ENCODE assay signal across 16 cellular contexts in the genomic region with DNA sequence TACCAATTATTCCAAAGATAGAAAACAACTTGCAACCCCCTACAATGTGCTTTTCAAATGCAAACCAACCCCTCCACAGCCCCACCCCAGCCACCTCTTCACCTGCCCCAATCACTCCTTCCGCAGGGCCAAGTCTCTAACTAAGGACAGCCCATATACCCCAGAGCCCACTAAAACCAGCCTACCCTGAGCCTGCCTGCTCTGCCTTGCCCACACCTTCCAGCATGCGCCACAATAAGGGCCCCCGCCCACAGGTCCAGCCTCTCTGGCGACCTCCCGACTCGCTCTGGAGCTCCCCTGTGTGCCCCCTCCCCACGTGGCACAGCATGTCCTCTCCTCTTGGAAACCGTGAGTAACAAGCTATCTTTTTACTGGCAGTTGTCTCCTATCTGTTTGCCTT. TPM values are rescaled to one million over a fixed set of nuclear protein-coding genes. Genes with fewer than 3 reads are reported as not detected.
A peak's percentile ranks its signal among the peaks of the same experiment; 100 is the strongest.
DNase-seq lines count a peak whose midpoint lies in the region; ATAC-seq, FAIRE-seq and TF ChIP-seq lines count a peak whose summit lies in the region.
"Had no signal": no experiment of that assay in that cellular context is flagged by ENCODE, and none has a peak within 500 bp of the region (broad histone marks: within the 10 kb centered on the region; RNA-seq: fewer than 3 reads in every experiment).

No MANE protein-coding gene starts in this region.

- 0 out of 2 replicates have a peak overlapping the region, but pooled peaks have one; percentile 43 for H3K27ac Mint-ChIP-seq in HFFc6
- H3K27ac Mint-ChIP-seq: CD4-positive, alpha-beta T cell had no signal

- no peak overlapping the region for H2BK120ac ChIP-seq in H1 (replicated peaks; ENCODE audit: low read depth, low read length)

- no peak for ATAC-seq in GM21447 (IDR thresholded peaks at IDR 0.05; ENCODE audit: unreplicated experiment)
- ATAC-seq: K562, SK-N-SH treated with all-trans-retinoic acid at 6 μM for 48 hours had no signal

- DNase-seq in HFFc6 (no peak), H1 (ENCODE audit: low read depth in 1 of 2, low spot score in 2 of 2) (peak in 1 of 2 experiments; percentile 75), mesenteric fat pad (ENCODE audit: low spot score) (peak; percentile 74), NCI-H2196 (lab: John Stamatoyannopoulos, UW; ENCODE audit: unreplicated experiment) (no peak), caudate nucleus (lab: John Stamatoyannopoulos, UW) (no peak), anterior cingulate cortex (lab: John Stamatoyannopoulos, UW) (no peak)
- DNase-seq: activated effector memory CD4-positive, alpha-beta T cell treated with anti-CD3 and anti-CD28 coated beads, Interleukin-2, amount 50 U/mL, for 16 hours; CD4-positive, alpha-beta T cell; naive B cell; stimulated activated naive CD4-positive, alpha-beta T cell had no signal

- peak overlapping the region; percentile 47; the same call in 1 of the 2 replicates for H2BK5ac ChIP-seq in H1 (ENCODE audit: low read depth, low read length)

- peaks cover 4% of the 10 kb centered on the region; the same call in 1 of the 2 replicates for H3K36me3 Mint-ChIP-seq in HFFc6 (ENCODE audit: low read depth)

- peak overlapping the region in 3 of 4 experiments; percentile 61 to 73 (median 65); a peak in 4 of 7 replicates for H3K9ac ChIP-seq in H1 (replicated peaks in 1 of 4; ENCODE audit: extremely low read depth in 1 of 4, low read depth in 3 of 4, low read length in 3 of 4)
- H3K9ac ChIP-seq in skeletal muscle tissue (ENCODE audit: low read depth in 1 of 3, low read length in 3 of 3), result peak overlapping the region; percentile 27 to 47 (median 30)

- no peak overlapping the region for H3K23ac ChIP-seq in H1 (ENCODE audit: insufficient read length)

- no peak overlapping the region for H3K4ac ChIP-seq in H1 (replicated peaks; ENCODE audit: insufficient read length, low read depth, low read length)

- peaks cover 49% of the 10 kb centered on the region for H3K4me1 Mint-ChIP-seq in HFFc6 (ENCODE audit: low read depth)

- no peak overlapping the region for H3K4me3 Mint-ChIP-seq in HFFc6
- H3K4me3 Mint-ChIP-seq: CD4-positive, alpha-beta T cell; naive B cell had no signal

- H3K18ac ChIP-seq in H1 (ENCODE audit: extremely low read depth, low read length), result peak overlapping the region; percentile 79

- CTCF ChIA-PET in H1 (lab: Charles Lee; ENCODE audit: partially characterized antibody), result interaction anchor here (0.9 to 4.2 kb wide), 9 partner anchors 9 to 181 kb away, joined by 3 to 19 read pairs (median 4); no protein-coding TSS in a partner anchor

- H4K91ac ChIP-seq in H1 (replicated peaks; ENCODE audit: insufficient read length, low read length), result no peak overlapping the region

- no peaks in the 10 kb centered on the region for H3K27me3 Mint-ChIP-seq in HFFc6 (ENCODE audit: insufficient read depth)

- H3K4me1 ChIP-seq in H1 (replicated peaks in 1 of 4; ENCODE audit: control insufficient read depth in 3 of 4, insufficient read depth in 4 of 4, low read length in 3 of 4) (peaks cover 10 to 29% (median 15%) of the 10 kb centered on the region in 4 experiments), skeletal muscle tissue (ENCODE audit: control insufficient read depth in 3 of 3, insufficient read depth in 3 of 3, low read length in 3 of 3) (peaks cover 24 to 34% (median 28%) of the 10 kb centered on the region in 3 donors)

- no peaks in the 10 kb centered on the region for H3K79me1 ChIP-seq in H1 (ENCODE audit: low read depth, low read length)

- H4K20me1 ChIP-seq in H1 (replicated peaks in 1 of 2; ENCODE audit: control insufficient read depth in 1 of 2, insufficient read depth in 2 of 2, low read length in 2 of 2), result no peaks in the 10 kb centered on the region

- H3K36me3 ChIP-seq in H1 (ENCODE audit: control insufficient read depth in 2 of 4, insufficient read depth in 4 of 4, low read length in 3 of 4) (no peaks in the 10 kb centered on the region), skeletal muscle tissue (ENCODE audit: control insufficient read depth in 3 of 3, insufficient read depth in 3 of 3, low read length in 3 of 3) (no peaks in the 10 kb centered on the region)
- H3K36me3 ChIP-seq: adrenal gland, left ventricle myocardium inferior had no signal

- H3K27ac ChIP-seq in H1 (ENCODE audit: low read depth, low read length) (peak overlapping the region; percentile 16; the same call in 1 of the 2 replicates), skeletal muscle tissue (ENCODE audit: low read depth, low read length) (peak overlapping the region; percentile 56), caudate nucleus (ENCODE audit: low read depth, low read length) (no peak overlapping the region)
- H3K27ac ChIP-seq: left ventricle myocardium inferior had no signal

- no peak for TF ChIP-seq RAD21 in H1 (IDR thresholded peaks at IDR 0.05 in 1 of 2, conservative IDR thresholded peaks at IDR 0.05 in 1 of 2; ENCODE audit: low read depth in 2 of 2, low read length in 2 of 2)

- peak in 1 of 2 experiments; percentile 74; a peak in 1 of 3 replicates for TF ChIP-seq POLR2A in H1 (IDR thresholded peaks at IDR 0.05; ENCODE audit: control extremely low read depth in 1 of 2, low read depth in 2 of 2, low read length in 2 of 2)

- H2BK15ac ChIP-seq in H1 (ENCODE audit: low read length), result no peak overlapping the region

- no peak overlapping the region for H2AFZ ChIP-seq in H1 (ENCODE audit: low read length)

- no peak overlapping the region for H3K56ac ChIP-seq in H1 (replicated peaks; ENCODE audit: insufficient read length, low read depth, low read length)

- no peak overlapping the region; the same call in 1 of the 2 replicates for H2AK5ac ChIP-seq in H1 (ENCODE audit: low read depth, low read length)

- H3K9me3 ChIP-seq in H1 (ENCODE audit: insufficient read depth in 2 of 2, low read depth in 1 of 2, low read length in 1 of 2) (peaks cover 0 to 4% of the 10 kb centered on the region in 2 experiments; a peak in 1 of 4 replicates), skeletal muscle tissue (ENCODE audit: control insufficient read depth in 3 of 3, low read length in 3 of 3) (no peaks in the 10 kb centered on the region)
- H3K9me3 ChIP-seq: adrenal gland had no signal

- H3K9me3 Mint-ChIP-seq in HFFc6, result no peaks in the 10 kb centered on the region
- H3K9me3 Mint-ChIP-seq: CD4-positive, alpha-beta T cell had no signal

- no peak overlapping the region for H2BK20ac ChIP-seq in H1 (ENCODE audit: low read length)

- TF ChIP-seq CTCF in HFFc6 (IDR thresholded peaks at IDR 0.05) (no peak), H1 (IDR thresholded peaks at IDR 0.05; ENCODE audit: control extremely low read depth in 1 of 3, insufficient read depth in 1 of 3, low read depth in 1 of 3, low read length in 3 of 3) (no peak)

- no peaks in the 10 kb centered on the region for H3K79me2 ChIP-seq in H1 (ENCODE audit: control insufficient read depth in 1 of 2, insufficient read depth in 2 of 2, low read length in 2 of 2)

- no peak overlapping the region for H4K5ac ChIP-seq in H1 (ENCODE audit: insufficient read length, low read depth, low read length)

- 0% methylated on average over 5 of the region's 8 CpGs; no CpG with 5 or more reads in 1 of the 2 experiments for WGBS in H1 (ENCODE audit: extremely low coverage in 1 of 2, insufficient coverage in 1 of 2, insufficient read length in 1 of 2, insufficient replicate concordance in 2 of 2, low coverage in 1 of 2, low lambda C conversion rate in 2 of 2, missing lambda C conversion rate in 1 of 2), 2 experiments

- peaks cover 10% of the 10 kb centered on the region for H3K23me2 ChIP-seq in H1 (ENCODE audit: low read depth, low read length)

- H3K4me3 ChIP-seq in H1 (ENCODE audit: extremely low read depth in 1 of 4, insufficient read depth in 2 of 4, low read depth in 3 of 4, low read length in 4 of 4) (peak overlapping the region; percentile 20 to 59 (median 44)), skeletal muscle tissue (ENCODE audit: low read length in 3 of 3) (peak overlapping the region in 2 of 3 donors; percentile 29 to 52)
- H3K4me3 ChIP-seq: adrenal gland, K562 had no signal

- peak overlapping the region; percentile 96; the same call in 1 of the 2 replicates for H2BK12ac ChIP-seq in H1 (ENCODE audit: low read depth, low read length)

- peak; percentile 13 for FAIRE-seq in H1 (lab: Jason Lieb, UNC)
- FAIRE-seq: K562 had no signal

- POLR2A ChIA-PET in H1 (lab: Charles Lee; ENCODE audit: partially characterized antibody), result interaction anchor here (0.6 to 2.0 kb wide), 14 partner anchors 8 to 399 kb away, joined by 3 to 15 read pairs (median 4); a partner anchor contains a TSS

- no peak overlapping the region for H4K8ac ChIP-seq in H1 (ENCODE audit: extremely low read depth, insufficient read depth, low read length)

- H3K14ac ChIP-seq in H1 (ENCODE audit: insufficient read length), result no peak overlapping the region

- peaks cover 0 to 10% (median 4%) of the 10 kb centered on the region in 4 experiments; a peak in 4 of 7 replicates for H3K27me3 ChIP-seq in H1 (replicated peaks in 1 of 4; ENCODE audit: control insufficient read depth in 3 of 4, extremely low read depth in 1 of 4, insufficient read depth in 3 of 4, low read length in 3 of 4)
- no peaks in the 10 kb centered on the region for H3K27me3 ChIP-seq in skeletal muscle tissue (ENCODE audit: control insufficient read depth in 3 of 3, insufficient read depth in 3 of 3, low read length in 3 of 3)
- H3K27me3 ChIP-seq: adrenal gland had no signal

- TF ChIP-seq EP300 in H1 (IDR thresholded peaks at IDR 0.05; ENCODE audit: borderline replicate concordance in 1 of 2, low read depth in 2 of 2, low read length in 2 of 2), result peak in 1 of 2 experiments; percentile 16; a peak in 1 of 3 replicates

- peak overlapping the region; percentile 81 to 97 for H3K4me2 ChIP-seq in H1 (ENCODE audit: insufficient read depth in 1 of 2, low read depth in 2 of 2, low read length in 2 of 2)

TF ChIP-seq in H1, 55 proteins besides CTCF, POLR2A, EP300 and RAD21 (continues in another document):
- TF ChIP-seq RFX5 (IDR thresholded peaks at IDR 0.05; ENCODE audit: borderline replicate concordance, low read depth, low read length) (no peak), TCF12 (IDR thresholded peaks at IDR 0.05; ENCODE audit: low read depth, low read length) (0 out of 2 replicates have a peak, but pooled peaks have one; percentile 26)

RNA-seq across cellular contexts. Expression of a gene that starts 42.8 kb away (rescaled TPM):
- total RNA-seq in HFFc6 (2021; fragmentation: NEBNext Ultra II Directional; extraction: Animal tissue kit (Norgen Biotek cat#: 25700)), result under 1 TPM in 3 of 6 experiments, not detected in 3; 0.11 to 0.40 (median 0.33) TPM
- total RNA-seq in H1 (2021; fragmentation: NEBNext Ultra II Directional; extraction: Animal tissue kit (Norgen Biotek cat#: 25700)), result 1.6 and 2.1 TPM in 2 replicates
- 2.4 and 3.1 TPM in 2 replicates for polyA plus RNA-seq in H1 (2011; rRNA removed)
- polyA plus RNA-seq in H1 (2011; cell fraction: cytosol; rRNA removed), result 3.1 TPM
- 1.7 TPM for polyA plus RNA-seq in H1 (2011; cell fraction: nucleus; rRNA removed)
- 2.0 to 3.1 TPM (median 2.5 TPM) in 4 replicates for polyA plus RNA-seq in H1 (2012, experiment 1 of 2)
- 0.75 TPM for polyA plus RNA-seq in H1 (2012, experiment 2 of 2)
- polyA plus RNA-seq in H1 (2013, experiment 1 of 2), result 1.2 TPM
- 1.6 TPM for polyA plus RNA-seq in H1 (2013, experiment 2 of 2)
- polyA minus RNA-seq in H1 (2011; rRNA and poly(A)+ RNA removed), result 1.8 TPM in 2 replicates
- 1.2 TPM for polyA minus RNA-seq in H1 (2011; cell fraction: cytosol; rRNA and poly(A)+ RNA removed)
- 1.4 TPM for polyA minus RNA-seq in H1 (2011; cell fraction: nucleus; rRNA and poly(A)+ RNA removed)
- total RNA-seq in mesenteric fat pad (187 TPM), skeletal muscle tissue (11.5 TPM)
- total RNA-seq: CD4-positive, alpha-beta T cell; K562 had no signal
- polyA plus RNA-seq: K562 had no signal

Comparison
In these comparisons a context has a peak if more than half of its experiments do, and no peak if none do; other contexts are left out.
1. RNA of a gene that starts 42.8 kb away (total RNA-seq): 187 TPM in mesenteric fat pad (single experiment); 11.5 TPM in skeletal muscle tissue (single experiment), 1.6 to 2.1 TPM in H1 and 0.11 to 0.40 TPM in HFFc6; every median in the first group is over 10 times any median in the second.